ENCODE assay signal across 10 cellular contexts in the genomic region with DNA sequence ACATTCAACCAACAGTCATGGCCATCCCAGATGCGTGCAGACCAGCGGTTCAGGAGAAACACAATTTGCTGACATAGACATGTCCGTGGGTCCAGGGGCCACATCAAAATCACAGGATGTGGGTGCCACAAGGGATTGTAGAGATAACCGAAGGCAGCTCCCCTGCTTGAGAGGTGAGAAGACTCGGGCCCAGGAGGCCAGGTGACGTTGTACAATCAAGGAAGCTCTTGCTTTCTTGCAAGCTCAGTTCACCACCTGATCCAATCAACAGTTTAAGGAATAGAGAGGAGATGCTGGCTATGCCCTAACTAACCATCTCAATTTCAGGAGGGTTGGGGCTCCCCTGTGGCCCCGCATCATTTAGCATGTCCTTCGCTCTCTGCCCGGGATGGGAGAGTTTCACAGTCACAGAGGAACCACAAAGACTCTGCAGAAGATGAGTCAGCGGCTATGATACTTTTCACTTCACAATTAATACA. TPM values are rescaled to one million over a fixed set of nuclear protein-coding genes. Genes with fewer than 3 reads are reported as not detected.
DNase-seq lines count a peak whose midpoint lies in the region; ATAC-seq and TF ChIP-seq lines count a peak whose summit lies in the region.
"Had no signal": no experiment of that assay in that cellular context is flagged by ENCODE, and none has a peak within 500 bp of the region (broad histone marks: within the 10 kb centered on the region; RNA-seq: fewer than 3 reads in every experiment).

No MANE protein-coding gene starts in this region.

- peak; percentile 70 to 78 for ATAC-seq in activated CD4-positive, CD25-positive, alpha-beta regulatory T cell treated with anti-CD3 and anti-CD28 coated beads, Interleukin-2, amount 50 U/mL, for 24 hours
- peak; percentile 50 for ATAC-seq in HG03064 (IDR thresholded peaks at IDR 0.05; ENCODE audit: low read depth, unreplicated experiment)
- ATAC-seq in activated CD8-positive, alpha-beta T cell treated with anti-CD3 and anti-CD28 coated beads, Interleukin-2, amount 10 ng/mL, durations not matched to agents 7 days and 5 days, result peak; percentile 41
- ATAC-seq in stimulated activated memory B cell treated with anti-CD40 and anti-IgM and Interleukin-4, amounts not matched to agents 10 μg/mL and 1 μg/mL and 100 μg/mL, for 72 hours, result peak; percentile 82

- H3K4me1 Mint-ChIP-seq in activated CD8-positive, alpha-beta T cell treated with anti-CD3 and anti-CD28 coated beads, Interleukin-2, amount 10 ng/mL, durations not matched to agents 7 days and 5 days (ENCODE audit: low read depth), result peaks cover 92% of the 10 kb centered on the region
- H3K4me1 Mint-ChIP-seq in stimulated activated memory B cell treated with anti-CD40 and anti-IgM and Interleukin-4, amounts not matched to agents 10 μg/mL and 1 μg/mL and 100 μg/mL, for 72 hours, result peaks cover 48% of the 10 kb centered on the region
- H3K4me1 Mint-ChIP-seq in MCF 10A (ENCODE audit: insufficient read depth, unreplicated experiment), result no peaks in the 10 kb centered on the region

- CTCF ChIA-PET in activated CD8-positive, alpha-beta T cell treated with anti-CD3 and anti-CD28 coated beads, Interleukin-2, amount 10 ng/mL, durations not matched to agents 7 days and 5 days (lab: Charles Lee), result interaction anchor here (0.7 to 7.0 kb wide), 8 partner anchors 12 to 104 kb away, joined by 3 to 76 read pairs (median 4); a partner anchor contains a TSS
- CTCF ChIA-PET in MCF 10A (lab: Yijun Ruan, JAX), result interaction anchor here (0.6 to 1.6 kb wide), 3 partner anchors 10 to 55 kb away, joined by 3 to 4 read pairs (median 3); no protein-coding TSS in a partner anchor

- intact Hi-C loops in MCF 10A (cut with micrococcal nuclease), result no loop called here

- POLR2A ChIA-PET in activated CD8-positive, alpha-beta T cell treated with anti-CD3 and anti-CD28 coated beads, Interleukin-2, amount 10 ng/mL, durations not matched to agents 7 days and 5 days (lab: Charles Lee), result interaction anchor here (1.0 to 4.8 kb wide), 7 partner anchors 10 to 62 kb away, joined by 3 to 83 read pairs (median 4); a partner anchor contains a TSS
- POLR2A ChIA-PET in MCF 10A (lab: Yijun Ruan, JAX), result no interaction called here

- peak overlapping the region; percentile 67 for H3K4me3 Mint-ChIP-seq in activated CD8-positive, alpha-beta T cell treated with anti-CD3 and anti-CD28 coated beads, Interleukin-2, amount 10 ng/mL, durations not matched to agents 7 days and 5 days
- H3K4me3 Mint-ChIP-seq in stimulated activated memory B cell treated with anti-CD40 and anti-IgM and Interleukin-4, amounts not matched to agents 10 μg/mL and 1 μg/mL and 100 μg/mL, for 72 hours, result no peak overlapping the region
- H3K4me3 Mint-ChIP-seq in MCF 10A (ENCODE audit: unreplicated experiment), result no peak overlapping the region

- peak overlapping the region; percentile 90 for H3K27ac Mint-ChIP-seq in activated CD8-positive, alpha-beta T cell treated with anti-CD3 and anti-CD28 coated beads, Interleukin-2, amount 10 ng/mL, durations not matched to agents 7 days and 5 days
- H3K27ac Mint-ChIP-seq in stimulated activated memory B cell treated with anti-CD40 and anti-IgM and Interleukin-4, amounts not matched to agents 10 μg/mL and 1 μg/mL and 100 μg/mL, for 72 hours, result no peak overlapping the region
- H3K27ac Mint-ChIP-seq in MCF 10A (ENCODE audit: low read depth, unreplicated experiment), result no peak overlapping the region

- DNase-seq in activated CD4-positive, CD25-positive, alpha-beta regulatory T cell treated with anti-CD3 and anti-CD28 coated beads, Interleukin-2, amount 50 U/mL, for 72 hours, result no peak
- peak; percentile 82 for DNase-seq in activated CD8-positive, alpha-beta T cell treated with anti-CD3 and anti-CD28 coated beads, Interleukin-2, amount 10 ng/mL, durations not matched to agents 7 days and 5 days
- DNase-seq in NCI-H1694 (lab: John Stamatoyannopoulos, UW), result no peak
- DNase-seq in MCF 10A (ENCODE audit: unreplicated experiment), result no peak
- DNase-seq in superior temporal gyrus (ENCODE audit: extremely low spot score), result no peak

- peaks cover 90% of the 10 kb centered on the region for H3K36me3 Mint-ChIP-seq in activated CD8-positive, alpha-beta T cell treated with anti-CD3 and anti-CD28 coated beads, Interleukin-2, amount 10 ng/mL, durations not matched to agents 7 days and 5 days (ENCODE audit: low read depth)
- H3K36me3 Mint-ChIP-seq in stimulated activated memory B cell treated with anti-CD40 and anti-IgM and Interleukin-4, amounts not matched to agents 10 μg/mL and 1 μg/mL and 100 μg/mL, for 72 hours, result no peaks in the 10 kb centered on the region
- no peaks in the 10 kb centered on the region for H3K36me3 Mint-ChIP-seq in MCF 10A (ENCODE audit: insufficient read depth, unreplicated experiment)

- H3K9me3 Mint-ChIP-seq in activated CD8-positive, alpha-beta T cell treated with anti-CD3 and anti-CD28 coated beads, Interleukin-2, amount 10 ng/mL, durations not matched to agents 7 days and 5 days (ENCODE audit: insufficient read depth), result peaks cover 9% of the 10 kb centered on the region
- peaks cover 8% of the 10 kb centered on the region for H3K9me3 Mint-ChIP-seq in stimulated activated memory B cell treated with anti-CD40 and anti-IgM and Interleukin-4, amounts not matched to agents 10 μg/mL and 1 μg/mL and 100 μg/mL, for 72 hours
- H3K9me3 Mint-ChIP-seq in MCF 10A (ENCODE audit: unreplicated experiment), result no peaks in the 10 kb centered on the region

- H3K27me3 Mint-ChIP-seq in activated CD8-positive, alpha-beta T cell treated with anti-CD3 and anti-CD28 coated beads, Interleukin-2, amount 10 ng/mL, durations not matched to agents 7 days and 5 days (ENCODE audit: low read depth), result no peaks in the 10 kb centered on the region
- H3K27me3 Mint-ChIP-seq in stimulated activated memory B cell treated with anti-CD40 and anti-IgM and Interleukin-4, amounts not matched to agents 10 μg/mL and 1 μg/mL and 100 μg/mL, for 72 hours, result peaks cover 28% of the 10 kb centered on the region
- peaks cover 85% of the 10 kb centered on the region for H3K27me3 Mint-ChIP-seq in MCF 10A (ENCODE audit: insufficient read depth, unreplicated experiment)

- no TSS peak for BruUV-seq in MCF 10A (replicated peaks; lab: Mats Ljungman, UMichigan)

- no peak for TF ChIP-seq CTCF in MCF 10A (IDR thresholded peaks at IDR 0.05; ENCODE audit: unreplicated experiment)

RNA-seq across cellular contexts. Expression of a gene that starts 19.5 kb away (rescaled TPM):
- 10 to 100 TPM; 68.7 to 74.0 TPM for total RNA-seq in activated CD8-positive, alpha-beta T cell treated with anti-CD3 and anti-CD28 coated beads, Interleukin-2, amount 10 ng/mL, durations not matched to agents 7 days and 5 days
- not detected in 2 replicates for total RNA-seq in MCF 10A (2022)

RNA-seq across cellular contexts. Expression of a gene that starts 27.4 kb away (rescaled TPM):
- total RNA-seq in activated CD8-positive, alpha-beta T cell treated with anti-CD3 and anti-CD28 coated beads, Interleukin-2, amount 10 ng/mL, durations not matched to agents 7 days and 5 days, result 10 to 100 TPM in 1 of 2 experiments, 1 to 10 TPM in 1; 9.9 to 10.1 TPM
- total RNA-seq in MCF 10A (2022), result 2.0 and 2.4 TPM in 2 replicates
- total RNA-seq: tibial nerve had no signal

RNA-seq across cellular contexts. Expression of a gene that starts 56.9 kb away (rescaled TPM):
- not detected for total RNA-seq in activated CD8-positive, alpha-beta T cell treated with anti-CD3 and anti-CD28 coated beads, Interleukin-2, amount 10 ng/mL, durations not matched to agents 7 days and 5 days
- not detected in 2 replicates for total RNA-seq in MCF 10A (2022)
- total RNA-seq: lower leg skin, tibial nerve had no signal

Comparison
In these comparisons a context has a peak if more than half of its experiments do, and no peak if none do; other contexts are left out.
1. RNA of a gene that starts 19.5 kb away (total RNA-seq): 68.7 to 74.0 TPM in activated CD8-positive, alpha-beta T cell treated with anti-CD3 and anti-CD28 coated beads, Interleukin-2, amount 10 ng/mL, durations not matched to agents 7 days and 5 days; not detected in MCF 10A; every median in the first group is over 10 times any median in the second.
2. Peak in every context shown above with its lines, with median percentiles within 50 percentile points of each other: ATAC-seq.